In genomic region chr15:58291848-58292247, GRCh38 we compare ENCODE assay signal across 27 cellular contexts.
"Had no signal": no experiment of that assay in that cellular context is flagged by ENCODE, and none has a peak within 500 bp of the region (broad histone marks: within the 10 kb centered on the region; RNA-seq: fewer than 3 reads in every experiment).

No MANE protein-coding gene starts in this region.

- H3K27me3 Mint-ChIP-seq: activated naive CD4-positive, alpha-beta T cell treated with anti-CD3 and anti-CD28 coated beads, Interleukin-2, amount 50 U/mL, for 24 hours; stimulated activated naive B cell treated with anti-CD40 and anti-IgM and Interleukin-4, amounts not matched to agents 10 μg/mL and 1 μg/mL and 100 μg/mL, for 72 hours; T-cell had no signal

- H3K36me3 Mint-ChIP-seq: natural killer cell, neural progenitor cell had no signal

- H3K9me3 Mint-ChIP-seq: natural killer cell had no signal

- ATAC-seq: body of pancreas; left lung; lower lobe of right lung; natural killer cell; psoas muscle; stimulated activated naive B cell treated with anti-CD40 and anti-IgM and Interleukin-4, amounts not matched to agents 10 μg/mL and 1 μg/mL and 100 μg/mL, for 72 hours; T-cell had no signal

- H3K4me3 Mint-ChIP-seq: activated naive CD4-positive, alpha-beta T cell treated with anti-CD3 and anti-CD28 coated beads, Interleukin-2, amount 50 U/mL, for 24 hours; natural killer cell; neural progenitor cell; stimulated activated naive B cell treated with anti-CD40 and anti-IgM and Interleukin-4, amounts not matched to agents 10 μg/mL and 1 μg/mL and 100 μg/mL, for 72 hours; T-cell had no signal

- DNase-seq: activated CD4-positive, CD25-positive, alpha-beta regulatory T cell treated with anti-CD3 and anti-CD28 coated beads, Interleukin-2, amount 50 U/mL, for 72 hours; activated gamma-delta T cell treated with Interleukin-2 at 50 U/mL for 16 hours; anterior cingulate cortex; body of pancreas; cerebellar nuclear complex; colonic mucosa; effector CD8-positive, alpha-beta T cell; esophagus squamous epithelium; foreskin melanocyte; kidney glomerular epithelial cell; left lung; lower lobe of right lung; natural killer cell; occipital lobe; psoas muscle; sigmoid colon; small intestine; stimulated activated CD4-positive, alpha-beta T cell treated with anti-CD3 and anti-CD28 coated beads, Interleukin-4, amount 100 ng/mL, for 4 hours; stimulated activated CD8-positive, alpha-beta memory T cell treated with anti-CD3 and anti-CD28 coated beads, Interleukin-4, amount 100 ng/mL, for 48 hours; stimulated activated naive B cell treated with anti-CD40 and anti-IgM and Interleukin-4, amounts not matched to agents 10 μg/mL and 1 μg/mL and 100 μg/mL, for 72 hours; T-cell; T1000; WERI-Rb-1 had no signal

- H3K4me1 Mint-ChIP-seq: stimulated activated naive B cell treated with anti-CD40 and anti-IgM and Interleukin-4, amounts not matched to agents 10 μg/mL and 1 μg/mL and 100 μg/mL, for 72 hours had no signal

- FAIRE-seq: endometrium, small intestine, urothelium cell line had no signal

- H3K27ac Mint-ChIP-seq: activated naive CD4-positive, alpha-beta T cell treated with anti-CD3 and anti-CD28 coated beads, Interleukin-2, amount 50 U/mL, for 24 hours; natural killer cell; neural progenitor cell; stimulated activated naive B cell treated with anti-CD40 and anti-IgM and Interleukin-4, amounts not matched to agents 10 μg/mL and 1 μg/mL and 100 μg/mL, for 72 hours; T-cell had no signal
